Comparison of ENCODE assay signal across 8 cellular contexts in genomic region chr12:50166776-50167025, GRCh38. TPM values are rescaled to one million over a fixed set of nuclear protein-coding genes. Genes with fewer than 3 reads are reported as not detected.
DNase-seq lines count a peak whose midpoint lies in the region; ATAC-seq and TF ChIP-seq lines count a peak whose summit lies in the region.

No MANE protein-coding gene starts in this region.

- H3K4me3 ChIP-seq in LNCaP clone FGC (ENCODE audit: low read depth, low read length) = peak overlapping the region; percentile 70
- H3K4me3 ChIP-seq in adipocyte (ENCODE audit: low read length) = peak overlapping the region; percentile 88
- peak overlapping the region; percentile 79 to 98 for H3K4me3 ChIP-seq in left lung

- DNase-seq in LNCaP clone FGC (ENCODE audit: low read depth) = no peak
- peak; percentile 76 for DNase-seq in adipocyte (ENCODE audit: low read depth)
- peak in 1 of 2 donors; percentile 46 for DNase-seq in left lung
- DNase-seq in stimulated activated CD4-positive, alpha-beta T cell treated with anti-CD3 and anti-CD28 coated beads, TNF-alpha, amount 100 ng/mL, for 48 hours (ENCODE audit: low read depth in 3 of 3) = peak; percentile 39 to 68 (median 50)
- no peak for DNase-seq in NCI-H226
- no peak for DNase-seq in dermis blood vessel endothelial cell

- H3K4me1 ChIP-seq in adipocyte (ENCODE audit: control insufficient read depth, insufficient read depth, low read length) (peaks cover 14% of the 10 kb centered on the region), left lung (peaks cover 0 to 22% of the 10 kb centered on the region in 2 donors)

- 0 out of 2 replicates have a peak, but pooled peaks have one; percentile 4 for TF ChIP-seq CTCF in LNCaP clone FGC (IDR thresholded peaks at IDR 0.05; ENCODE audit: control insufficient read depth, extremely low read depth, insufficient read depth)
- no peak for TF ChIP-seq CTCF in left lung (IDR thresholded peaks at IDR 0.05)

- ATAC-seq in GM19023 (IDR thresholded peaks at IDR 0.05; ENCODE audit: unreplicated experiment) = peak; percentile 32
- ATAC-seq in left lung = peak; percentile 28
- ATAC-seq in GM21526 (IDR thresholded peaks at IDR 0.05; ENCODE audit: low FRiP score, unreplicated experiment) = no peak

- H3K27me3 ChIP-seq in adipocyte (replicated peaks; ENCODE audit: control insufficient read depth, insufficient read depth, low read length) (no peaks in the 10 kb centered on the region), left lung (no peaks in the 10 kb centered on the region)

- H3K9me3 ChIP-seq in adipocyte (ENCODE audit: control insufficient read depth, low read length) (peaks cover 6% of the 10 kb centered on the region), left lung (no peaks in the 10 kb centered on the region)

- intact Hi-C loops in left lung (cut with DNase I) = no loop called here

- H3K9ac ChIP-seq in adipocyte (ENCODE audit: low read length) = peak overlapping the region; percentile 91

- H3K36me3 ChIP-seq in adipocyte (ENCODE audit: control insufficient read depth, insufficient read depth, low read length, severe bottlenecking) (no peaks in the 10 kb centered on the region), left lung (no peaks in the 10 kb centered on the region)

- H3K27ac ChIP-seq in left lung = peak overlapping the region; percentile 86 to 88

RNA-seq across cellular contexts. Expression of gene CERS5, which starts 0.5 kb away (rescaled TPM):
- total RNA-seq in left lung (10 to 100 TPM; 38.1 to 40.1 TPM), dermis blood vessel endothelial cell (24.5 and 46.0 TPM in 2 replicates)

RNA-seq across cellular contexts. Expression of gene COX14, which starts 54.7 kb away (rescaled TPM):
- total RNA-seq in left lung (10 to 100 TPM; 46.8 to 77.6 TPM), dermis blood vessel endothelial cell (23.4 and 45.1 TPM in 2 replicates)

Comparison
In these comparisons a context has a peak if more than half of its experiments do, and no peak if none do; other contexts are left out.
1. DNase-seq: peak in adipocyte (single experiment) and stimulated activated CD4-positive, alpha-beta T cell treated with anti-CD3 and anti-CD28 coated beads, TNF-alpha, amount 100 ng/mL, for 48 hours (3 of 3); none in LNCaP clone FGC (single experiment), NCI-H226 (single experiment) and dermis blood vessel endothelial cell (single experiment).
2. Peak in every context shown above with its lines, with median percentiles within 50 percentile points of each other: H3K4me3 ChIP-seq.